ENCODE assay signal across 8 cellular contexts in genomic region chr5:101678494-101679193, GRCh38.
DNase-seq lines count a peak whose midpoint lies in the region; ATAC-seq, FAIRE-seq and TF ChIP-seq lines count a peak whose summit lies in the region.

No MANE protein-coding gene starts in this region.

- H3K4me3 ChIP-seq in astrocyte of the cerebellum (ENCODE audit: low read depth, low read length) (no peak overlapping the region), small intestine (ENCODE audit: low read depth in 1 of 2, low read length in 2 of 2) (no peak overlapping the region)

- H3K27me3 ChIP-seq in small intestine (ENCODE audit: control insufficient read depth in 2 of 2, insufficient read depth in 2 of 2, low read length in 2 of 2): no peaks in the 10 kb centered on the region

- FAIRE-seq in HTR-8/SVneo (lab: Jason Lieb, UNC): no peak
- FAIRE-seq in small intestine (lab: Jason Lieb, UNC): peak; percentile 15

- 4 to 10% (median 6%) methylated on average over 7 of the region's 7 CpGs for WGBS in small intestine, 3 donors

- no peaks in the 10 kb centered on the region for H3K4me1 ChIP-seq in small intestine (ENCODE audit: control insufficient read depth in 2 of 2, insufficient read depth in 1 of 2, low read depth in 1 of 2, low read length in 1 of 2)

- no peaks in the 10 kb centered on the region for H3K9me3 ChIP-seq in small intestine (ENCODE audit: control insufficient read depth, low read depth)

- TF ChIP-seq CTCF in RWPE1 (conservative IDR thresholded peaks at IDR 0.05; ENCODE audit: low read depth) (peak; percentile 96), astrocyte of the cerebellum (IDR thresholded peaks at IDR 0.05; ENCODE audit: low read depth, low read length, missing control alignments) (peak; percentile 97)

- POLR2A ChIA-PET in RWPE1 (lab: Yijun Ruan, JAX; ENCODE audit: low non-redundant PET): no interaction called here

- DNase-seq in G401 (ENCODE audit: low spot score) (peak; percentile 30), HTR-8/SVneo (ENCODE audit: insufficient read length, low spot score) (peak; percentile 42), RWPE1 (ENCODE audit: low spot score) (peak; percentile 55), astrocyte of the cerebellum (ENCODE audit: low read depth) (peak; percentile 60), iPS DF 19.7 (ENCODE audit: low read depth, low spot score) (peak; percentile 56), small intestine (peak; percentile 50), NCI-H774 (lab: John Stamatoyannopoulos, UW) (no peak)

- no peaks in the 10 kb centered on the region for H3K36me3 ChIP-seq in small intestine (ENCODE audit: control insufficient read depth in 2 of 2, insufficient read depth in 2 of 2, low read length in 2 of 2)

- CTCF ChIA-PET in RWPE1 (lab: Yijun Ruan, JAX): interaction anchor here (0.5 to 1.5 kb wide), 20 partner anchors 9 to 1428 kb away, joined by 3 to 12 read pairs (median 3); no protein-coding TSS in a partner anchor

- peak; percentile 81 for ATAC-seq in GM21390 (IDR thresholded peaks at IDR 0.05; ENCODE audit: unreplicated experiment)

- in situ Hi-C loops in G401 (cut with HindIII; ENCODE audit: low sequenced_read_pairs) (no loop called here), astrocyte of the cerebellum (cut with HindIII; ENCODE audit: low sequenced_read_pairs) (no loop called here)

- H3K27ac ChIP-seq in RWPE1 (no peak overlapping the region), small intestine (ENCODE audit: low read depth in 1 of 2, low read length in 1 of 2) (no peak overlapping the region)
